Comparison of ENCODE assay signal across 11 cellular contexts in the genomic region with DNA sequence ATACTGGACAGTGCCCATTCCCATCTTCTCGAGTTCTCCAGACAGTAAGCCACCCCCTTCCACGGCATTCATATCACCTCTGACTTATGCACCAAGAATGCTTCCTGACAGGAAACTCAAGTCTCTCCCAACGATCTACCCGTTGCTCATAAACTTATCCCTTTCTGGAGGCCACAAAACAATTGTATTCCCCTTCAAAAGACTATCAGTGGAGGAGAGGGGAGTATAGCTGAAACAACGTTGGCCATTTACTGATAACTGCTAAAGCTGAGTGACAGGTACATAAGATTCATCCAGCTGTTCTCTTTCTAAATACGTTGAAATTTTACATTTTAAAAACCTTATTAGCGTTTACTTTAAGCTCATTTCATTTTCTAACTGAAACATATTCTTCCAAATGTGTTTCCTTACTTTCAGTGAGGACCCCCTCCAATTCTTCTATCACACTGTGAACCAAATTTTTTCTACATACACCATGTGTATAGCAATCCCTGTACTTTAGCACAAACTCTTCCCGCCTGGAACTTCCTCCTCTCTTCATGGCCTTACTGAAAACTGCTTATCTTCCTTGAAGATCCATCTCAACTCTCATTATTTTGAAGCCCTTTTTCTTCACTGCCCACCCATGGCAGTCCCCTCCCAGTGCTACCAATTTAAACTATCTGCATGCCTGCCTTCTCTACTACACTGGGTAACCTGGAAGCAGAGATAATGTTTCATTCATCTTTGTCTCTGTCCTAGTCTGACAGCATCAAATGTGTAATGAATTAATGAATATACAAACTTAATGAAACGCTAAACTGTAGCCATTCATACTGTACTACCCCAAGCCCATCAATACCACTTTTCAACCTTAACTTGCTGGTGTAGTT. TPM values are rescaled to one million over a fixed set of nuclear protein-coding genes. Genes with fewer than 3 reads are reported as not detected.
A peak's percentile ranks its signal among the peaks of the same experiment; 100 is the strongest.
DNase-seq lines count a peak whose midpoint lies in the region; ATAC-seq and TF ChIP-seq lines count a peak whose summit lies in the region.
"Had no signal": no experiment of that assay in that cellular context is flagged by ENCODE, and none has a peak within 500 bp of the region (broad histone marks: within the 10 kb centered on the region; RNA-seq: fewer than 3 reads in every experiment).

No MANE protein-coding gene starts in this region.

- WGBS in aorta, 2 donors, result 41 to 43% methylated on average over 9 of the region's 9 CpGs

- intact Hi-C loops in Panc1 (cut with micrococcal nuclease; ENCODE audit: unreplicated experiment), result no loop called here
- intact Hi-C loops in aorta (cut with DNase I), result no loop called here
- intact Hi-C loops in CD14-positive monocyte (cut with micrococcal nuclease), result no loop called here

- H3K27me3 ChIP-seq in Panc1 (ENCODE audit: control insufficient read depth, insufficient read depth, low read length) (no peaks in the 10 kb centered on the region), aorta (ENCODE audit: control insufficient read depth in 1 of 2, insufficient read depth in 2 of 2, low read length in 1 of 2) (no peaks in the 10 kb centered on the region)

- H3K4me1 ChIP-seq in Panc1 (ENCODE audit: control insufficient read depth, insufficient read depth, low read length) (peaks cover 33% of the 10 kb centered on the region), aorta (ENCODE audit: control insufficient read depth in 1 of 2, insufficient read depth in 2 of 2, low read length in 2 of 2) (peaks cover 3 to 4% of the 10 kb centered on the region in 2 donors)

- no peak overlapping the region for H3K4me3 Mint-ChIP-seq in osteocyte (ENCODE audit: unreplicated experiment)
- no peak overlapping the region for H3K4me3 Mint-ChIP-seq in CD14-positive monocyte
- H3K4me3 Mint-ChIP-seq: activated CD4-positive, alpha-beta memory T cell treated with anti-CD3 and anti-CD28 coated beads for 36 hours had no signal

- H3K27me3 Mint-ChIP-seq in osteocyte (ENCODE audit: unreplicated experiment), result no peaks in the 10 kb centered on the region
- no peaks in the 10 kb centered on the region for H3K27me3 Mint-ChIP-seq in CD14-positive monocyte (ENCODE audit: low read depth in 3 of 3)
- H3K27me3 Mint-ChIP-seq: activated CD4-positive, alpha-beta memory T cell treated with anti-CD3 and anti-CD28 coated beads for 36 hours had no signal

- peaks cover 46% of the 10 kb centered on the region for H3K4me1 Mint-ChIP-seq in osteocyte (ENCODE audit: unreplicated experiment)
- H3K4me1 Mint-ChIP-seq in CD14-positive monocyte, result peaks cover 13% of the 10 kb centered on the region

- CTCF ChIA-PET in Panc1 (lab: Charles Lee), result interaction anchor here (0.6 kb wide), 1 partner anchor 245 kb away, joined by 3 read pairs; no protein-coding TSS in a partner anchor

- TSS peak; percentile 81 for BruUV-seq in Panc1 (replicated peaks; lab: Mats Ljungman, UMichigan)

- no peak for TF ChIP-seq CTCF in Panc1 (IDR thresholded peaks at IDR 0.05)
- TF ChIP-seq CTCF in osteocyte (IDR thresholded peaks at IDR 0.05), result no peak
- no peak for TF ChIP-seq CTCF in CD14-positive monocyte (IDR thresholded peaks at IDR 0.05)

- H3K27ac Mint-ChIP-seq in osteocyte (ENCODE audit: unreplicated experiment) (peak overlapping the region; percentile 53), CD14-positive monocyte (peak overlapping the region in 2 of 7 donors; percentile 22 to 34)
- H3K27ac Mint-ChIP-seq: activated CD4-positive, alpha-beta memory T cell treated with anti-CD3 and anti-CD28 coated beads for 36 hours had no signal

- POLR2A ChIA-PET in Panc1 (lab: Charles Lee), result interaction anchor here (0.5 kb wide), 1 partner anchor 10 kb away, joined by 8 read pairs; no protein-coding TSS in a partner anchor

- ATAC-seq in Panc1, result peak; percentile 90
- peak; percentile 65 for ATAC-seq in esophagus mucosa
- no peak for ATAC-seq in aorta (ENCODE audit: low FRiP score)
- ATAC-seq in GM18858 (IDR thresholded peaks at IDR 0.05; ENCODE audit: unreplicated experiment), result no peak

- in situ Hi-C loops in Panc1 (cut with HindIII; ENCODE audit: low pct_unique_long_range_greater_than_20kb, low sequenced_read_pairs), result no loop called here

- DNase-seq in Daoy (ENCODE audit: low read depth) (peak; percentile 87), Panc1 (ENCODE audit: low read depth, low spot score) (no peak), osteocyte (ENCODE audit: extremely low spot score, unreplicated experiment) (no peak), UCSD-AML1 (lab: John Stamatoyannopoulos, UW; ENCODE audit: unreplicated experiment) (no peak), aorta (no peak), CD14-positive monocyte (ENCODE audit: low spot score) (no peak)
- DNase-seq: activated CD4-positive, alpha-beta memory T cell treated with anti-CD3 and anti-CD28 coated beads for 36 hours; NCI-H748 treated with DMSO at 0.1 percent for 48 hours had no signal

- peak overlapping the region; percentile 72 for H3K27ac ChIP-seq in Panc1 (ENCODE audit: low read length)
- H3K27ac ChIP-seq in aorta (ENCODE audit: low read depth in 1 of 2, low read length in 2 of 2), result no peak overlapping the region

- H3K9me3 Mint-ChIP-seq in osteocyte (ENCODE audit: unreplicated experiment) (no peaks in the 10 kb centered on the region), CD14-positive monocyte (no peaks in the 10 kb centered on the region)
- H3K9me3 Mint-ChIP-seq: activated CD4-positive, alpha-beta memory T cell treated with anti-CD3 and anti-CD28 coated beads for 36 hours had no signal

- H3K4me3 ChIP-seq in Panc1 (ENCODE audit: low read depth in 2 of 2, low read length in 2 of 2), result no peak overlapping the region
- no peak overlapping the region for H3K4me3 ChIP-seq in aorta (ENCODE audit: low read length in 2 of 2)
- H3K4me3 ChIP-seq: lung had no signal

- H3K36me3 ChIP-seq in Panc1 (ENCODE audit: control insufficient read depth, insufficient read depth, low read length), result no peaks in the 10 kb centered on the region
- no peaks in the 10 kb centered on the region for H3K36me3 ChIP-seq in aorta (ENCODE audit: control insufficient read depth in 1 of 2, insufficient read depth in 2 of 2, low read length in 1 of 2)

- H3K36me3 Mint-ChIP-seq in osteocyte (ENCODE audit: unreplicated experiment) (peaks cover 12% of the 10 kb centered on the region), CD14-positive monocyte (peaks cover 12 to 29% of the 10 kb centered on the region in 2 donors)

- no peaks in the 10 kb centered on the region for H3K9me3 ChIP-seq in Panc1 (ENCODE audit: control insufficient read depth, insufficient read depth, low read depth, low read length)
- no peaks in the 10 kb centered on the region for H3K9me3 ChIP-seq in aorta (ENCODE audit: control insufficient read depth, low read length)

RNA-seq across cellular contexts. Expression of a gene that starts 28.8 kb away (rescaled TPM):
- total RNA-seq in Daoy (2014; rRNA removed; shearing (Covaris generic)), result 10.1 and 14.7 TPM in 2 replicates
- total RNA-seq in Panc1 (2021; ENCODE audit: unreplicated experiment), result 77.6 TPM
- polyA plus RNA-seq in Panc1 (2012; ENCODE audit: insufficient read length), result 70.5 TPM
- 22.2 TPM for total RNA-seq in esophagus mucosa
- 76.7 and 78.9 TPM in 2 replicates for total RNA-seq in osteocyte
- total RNA-seq in aorta, result 10 to 100 TPM; 69.4 to 97.5 TPM
- polyA plus RNA-seq in aorta, result 10 to 100 TPM; 23.8 to 29.3 TPM
- polyA plus RNA-seq in CD14-positive monocyte, result 10 to 100 TPM in 1 of 2 donors, 1 to 10 TPM in 1; 4.3 to 11.9 TPM

Comparison
In these comparisons a context has a peak if more than half of its experiments do, and no peak if none do; other contexts are left out.
1. ATAC-seq: peak in Panc1 (single experiment) and esophagus mucosa (single experiment); none in aorta (single experiment) and GM18858 (single experiment).